In the genomic region with DNA sequence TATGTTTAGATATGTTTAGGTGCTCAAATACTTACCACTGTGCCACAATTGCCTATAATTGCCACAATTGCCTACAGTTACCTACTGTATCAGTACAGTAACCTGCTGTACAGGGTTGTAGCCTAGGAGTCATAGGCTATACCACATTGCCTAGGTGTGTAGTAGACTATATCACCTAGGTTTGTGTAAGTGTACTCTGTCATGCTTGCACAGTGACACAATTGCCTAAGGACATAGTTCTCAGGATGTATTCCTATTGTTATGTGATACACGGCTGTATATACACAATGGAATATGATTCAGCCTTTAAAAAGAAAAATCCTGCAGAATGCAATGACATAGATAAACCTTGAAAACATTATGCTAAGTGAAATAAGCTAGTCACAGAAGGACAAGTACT, we compare ENCODE assay signal across 8 cellular contexts.
"Had no signal": no experiment of that assay in that cellular context is flagged by ENCODE, and none has a peak within 500 bp of the region (broad histone marks: within the 10 kb centered on the region; RNA-seq: fewer than 3 reads in every experiment).

No MANE protein-coding gene starts in this region.

- H3K36me3 ChIP-seq: HAP-1 had no signal

- H3K9ac ChIP-seq: GM23248 had no signal

- H3K4me3 ChIP-seq: GM23248, HAP-1, K562 had no signal

- DNase-seq: GM23248, GOT3, H7, HFFc6, IMR-90 had no signal

- H2AFZ ChIP-seq: GM23248 had no signal

- H3K4me1 ChIP-seq: HAP-1 had no signal

- H3K9me3 ChIP-seq: HAP-1 had no signal

- ATAC-seq: HCT116, K562 had no signal

- H3K27ac ChIP-seq: GM23248 had no signal
